8 cellular contexts compared by ENCODE assay signal in genomic region chr15:50354838-50355611, GRCh38. TPM values are rescaled to one million over a fixed set of nuclear protein-coding genes. Genes with fewer than 3 reads are reported as not detected.
DNase-seq lines count a peak whose midpoint lies in the region; ATAC-seq and TF ChIP-seq lines count a peak whose summit lies in the region.

Gene GABPB1 (minus strand): TSS chr15:50355198. CDS start chr15:50309798, 45,400 bp downstream.

- H3K27ac ChIP-seq in Peyer's patch (peak within 1 kb of the TSS; percentile 99 to 100 (median 100)), muscle layer of duodenum (ENCODE audit: low read length) (peak within 1 kb of the TSS; percentile 95)

- H3K9me3 ChIP-seq in Peyer's patch (no peaks in the 10 kb centered on the region), muscle layer of duodenum (ENCODE audit: control insufficient read depth in 1 of 2, low read length in 2 of 2) (no peaks in the 10 kb centered on the region)

- ATAC-seq in GM21529 (IDR thresholded peaks at IDR 0.05; ENCODE audit: unreplicated experiment), result peak; percentile 41
- ATAC-seq in esophagus mucosa, result peak; percentile 78

- DNase-seq in D341Med (ENCODE audit: low spot score) (peak; percentile 97), KBM-7 (peak; percentile 95), Peyer's patch (peak; percentile 84 to 93 (median 91))
- DNase-seq in activated T-cell treated with anti-CD3 and anti-CD28 coated beads, Interleukin-2, amount 50 U/mL, for 48 hours, result peak; percentile 93
- peak; percentile 73 for DNase-seq in stimulated activated CD8-positive, alpha-beta memory T cell treated with anti-CD3 and anti-CD28 coated beads, Interleukin-7, amount 100 ng/mL, for 24 hours (ENCODE audit: low read depth)

- H3K4me1 ChIP-seq in Peyer's patch (peaks cover 0 to 29% (median 6%) of the 10 kb centered on the region in 4 donors), muscle layer of duodenum (ENCODE audit: control insufficient read depth in 1 of 2, insufficient read depth in 2 of 2, low read length in 2 of 2) (peaks cover 21 to 41% of the 10 kb centered on the region in 2 donors)

- H3K4me3 ChIP-seq in Peyer's patch, result peak within 1 kb of the TSS; percentile 79 to 98 (median 92)
- peak within 1 kb of the TSS; percentile 92 to 99 for H3K4me3 ChIP-seq in muscle layer of duodenum (ENCODE audit: low read depth in 1 of 2, low read length in 2 of 2)

- TF ChIP-seq POLR2A in Peyer's patch (IDR thresholded peaks at IDR 0.05), result peak; percentile 14 to 71

- H3K36me3 ChIP-seq in Peyer's patch, result peaks cover 0 to 3% (median 0%) of the 10 kb centered on the region in 3 donors
- peaks cover 3 to 28% of the 10 kb centered on the region in 2 donors for H3K36me3 ChIP-seq in muscle layer of duodenum (ENCODE audit: control insufficient read depth in 1 of 2, insufficient read depth in 2 of 2, low read length in 2 of 2)

- H3K27me3 ChIP-seq in Peyer's patch, result no peaks in the 10 kb centered on the region
- H3K27me3 ChIP-seq in muscle layer of duodenum (ENCODE audit: low read depth, low read length), result no peaks in the 10 kb centered on the region

- in situ Hi-C loops in KBM-7 (cut with MboI; ENCODE audit: low pct_unique_long_range_greater_than_20kb, low sequenced_read_pairs), result no loop called here

- TF ChIP-seq CTCF in Peyer's patch (IDR thresholded peaks at IDR 0.05), result no peak

RNA-seq across cellular contexts. Expression of gene GABPB1, which starts in this region (rescaled TPM):
- 10 to 100 TPM; 13.8 to 16.3 (median 15.7) TPM for total RNA-seq in Peyer's patch
- total RNA-seq in esophagus mucosa, result 10.7 TPM

Comparison
In these comparisons a context has a peak if more than half of its experiments do, and no peak if none do; other contexts are left out.
1. Peak in every context shown above with its lines: DNase-seq, ATAC-seq, H3K4me3 ChIP-seq and H3K27ac ChIP-seq.